Comparison of ENCODE assay signal across 18 cellular contexts in genomic region chr13:74795526-74795925, GRCh38.
"Had no signal": no experiment of that assay in that cellular context is flagged by ENCODE, and none has a peak within 500 bp of the region (broad histone marks: within the 10 kb centered on the region; RNA-seq: fewer than 3 reads in every experiment).

No MANE protein-coding gene starts in this region.

- DNase-seq: activated CD4-positive, alpha-beta T cell treated with anti-CD3 and anti-CD28 coated beads, Interleukin-2, amount 50 U/mL, for 1 hour; activated CD8-positive, alpha-beta T cell treated with anti-CD3 and anti-CD28 coated beads, Interleukin-2, amount 10 ng/mL, durations not matched to agents 7 days and 5 days; activated naive CD4-positive, alpha-beta T cell; activated naive CD8-positive, alpha-beta T cell treated with anti-CD3 and anti-CD28 coated beads for 36 hours; endodermal cell; kidney; left lung; natural killer cell; ovary; psoas muscle; right cardiac atrium; stimulated activated CD4-positive, alpha-beta T cell treated with anti-CD3 and anti-CD28 coated beads, Interleukin-1b, Interleukin-23, amount 100 ng/mL, for 48 hours; stimulated activated naive CD8-positive, alpha-beta T cell treated with anti-CD3 and anti-CD28 coated beads, Interleukin-15, amount 100 ng/mL, for 72 hours; SW 1271; T-helper 17 cell; trophoblast cell; uterus had no signal

- ATAC-seq: activated CD8-positive, alpha-beta T cell treated with anti-CD3 and anti-CD28 coated beads, Interleukin-2, amount 10 ng/mL, durations not matched to agents 7 days and 5 days; left lung; natural killer cell; psoas muscle; right cardiac atrium; stimulated activated effector memory CD8-positive, alpha-beta T cell treated with anti-CD3 and anti-CD28 coated beads, Interleukin-12 subunit alpha, Interleukin-12 subunit beta, amount 100 ng/mL, for 72 hours; stimulated activated naive CD8-positive, alpha-beta T cell treated with anti-CD3 and anti-CD28 coated beads, Interleukin-15, amount 100 ng/mL, for 72 hours; T-helper 17 cell had no signal
